ENCODE assay signal across 9 cellular contexts in the genomic region with DNA sequence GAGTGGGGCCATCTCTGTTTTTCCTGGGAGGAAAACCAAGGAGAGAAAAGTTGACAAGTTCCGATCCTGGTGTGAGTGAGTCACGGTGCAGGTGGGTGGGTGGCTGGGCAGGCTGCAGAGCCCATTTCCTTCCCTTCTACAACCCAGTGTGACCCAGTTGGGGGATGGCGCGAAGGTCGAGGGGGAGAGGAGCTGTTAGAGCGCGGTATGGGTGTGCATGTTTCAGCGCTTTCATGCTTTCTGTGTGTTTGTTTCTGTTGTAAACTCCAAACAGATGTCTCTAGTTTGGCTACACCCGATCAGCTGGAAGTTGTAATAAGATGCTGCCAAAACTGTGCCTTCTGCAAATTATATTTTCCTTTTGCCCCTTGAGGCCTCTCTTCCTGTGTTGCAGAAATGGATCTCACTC. TPM values are rescaled to one million over a fixed set of nuclear protein-coding genes. Genes with fewer than 3 reads are reported as not detected.
DNase-seq lines count a peak whose midpoint lies in the region; ATAC-seq and TF ChIP-seq lines count a peak whose summit lies in the region.
"Had no signal": no experiment of that assay in that cellular context is flagged by ENCODE, and none has a peak within 500 bp of the region (broad histone marks: within the 10 kb centered on the region; RNA-seq: fewer than 3 reads in every experiment).

No MANE protein-coding gene starts in this region.

- peak overlapping the region; percentile 96 to 100 (median 99) for H3K4me3 Mint-ChIP-seq in immature natural killer cell

- peaks cover 0 to 5% (median 4%) of the 10 kb centered on the region in 3 donors for H3K36me3 Mint-ChIP-seq in immature natural killer cell

- peak overlapping the region; percentile 89 to 96 (median 92) for H3K27ac Mint-ChIP-seq in immature natural killer cell

- peaks cover 6 to 25% (median 17%) of the 10 kb centered on the region in 3 donors for H3K27me3 Mint-ChIP-seq in immature natural killer cell (ENCODE audit: low read depth in 3 of 3)

- DNase-seq in stimulated activated CD4-positive, alpha-beta T cell treated with anti-CD3 and anti-CD28 coated beads, Interleukin-15, amount 100 ng/mL, for 24 hours = peak; percentile 26
- DNase-seq in stimulated activated CD4-positive, alpha-beta T cell treated with anti-CD3 and anti-CD28 coated beads, Interleukin-4, amount 100 ng/mL, for 1 hour = no peak
- DNase-seq in immature natural killer cell = peak; percentile 56 to 66 (median 60)
- no peak for DNase-seq in vagina (ENCODE audit: extremely low spot score in 2 of 2)
- DNase-seq in NCI-H1048 (lab: John Stamatoyannopoulos, UW) = no peak

- no peaks in the 10 kb centered on the region for H3K9me3 Mint-ChIP-seq in immature natural killer cell

- peak overlapping the region; percentile 21 for H3K4me3 ChIP-seq in WI38 (ENCODE audit: low read depth, low read length)
- H3K4me3 ChIP-seq in vagina = peak overlapping the region in 1 of 2 donors; percentile 18

- H3K27ac ChIP-seq in vagina = peak overlapping the region; percentile 90
- H3K27ac ChIP-seq: KMS-11 had no signal

- TF ChIP-seq CTCF in WI38 (IDR thresholded peaks at IDR 0.05; ENCODE audit: low read depth, low read length) (no peak), vagina (IDR thresholded peaks at IDR 0.05) (no peak)

- no peaks in the 10 kb centered on the region for H3K9me3 ChIP-seq in vagina

- ATAC-seq in GM19455 (IDR thresholded peaks at IDR 0.05; ENCODE audit: unreplicated experiment) (no peak), HG03280 (IDR thresholded peaks at IDR 0.05; ENCODE audit: unreplicated experiment) (no peak)

- intact Hi-C loops in vagina (cut with DNase I) = loop anchor here (5.0 to 10.0 kb wide), 2 partner anchors 418 to 855 kb away; a partner anchor contains a TSS

- peaks cover 41% of the 10 kb centered on the region for H3K4me1 ChIP-seq in vagina

- peaks cover 69 to 71% of the 10 kb centered on the region in 2 donors for H3K4me1 Mint-ChIP-seq in immature natural killer cell

- H3K36me3 ChIP-seq in vagina = no peaks in the 10 kb centered on the region

- H3K27me3 ChIP-seq in vagina = no peaks in the 10 kb centered on the region

- TF ChIP-seq POLR2A in vagina (IDR thresholded peaks at IDR 0.05) = no peak

RNA-seq across cellular contexts. Expression of a gene that starts 3.8 kb away (rescaled TPM):
- polyA plus RNA-seq in immature natural killer cell = 10 to 100 TPM; 15.7 to 58.9 (median 28.5) TPM
- total RNA-seq in vagina = 20.4 TPM

RNA-seq across cellular contexts. Expression of a gene that starts 17.5 kb away (rescaled TPM):
- polyA plus RNA-seq in immature natural killer cell = 10 to 100 TPM in 2 of 3 donors, 1 to 10 TPM in 1; 3.3 to 30.7 (median 11.1) TPM
- total RNA-seq in vagina = 40.3 TPM

RNA-seq across cellular contexts. Expression of a gene that starts 56.3 kb away (rescaled TPM):
- 1 to 10 TPM in 2 of 3 donors, not detected in 1; 1.4 TPM for polyA plus RNA-seq in immature natural killer cell
- total RNA-seq in vagina = 11.0 TPM

Comparison
In these comparisons a context has a peak if more than half of its experiments do, and no peak if none do; other contexts are left out.
1. DNase-seq: peak in stimulated activated CD4-positive, alpha-beta T cell treated with anti-CD3 and anti-CD28 coated beads, Interleukin-15, amount 100 ng/mL, for 24 hours (single experiment) and immature natural killer cell (3 of 3); none in stimulated activated CD4-positive, alpha-beta T cell treated with anti-CD3 and anti-CD28 coated beads, Interleukin-4, amount 100 ng/mL, for 1 hour (single experiment), vagina (0 of 2) and NCI-H1048 (single experiment).